Comparison of ENCODE assay signal across 10 cellular contexts in genomic region chr22:46079093-46079860, GRCh38.
DNase-seq lines count a peak whose midpoint lies in the region; ATAC-seq, FAIRE-seq and TF ChIP-seq lines count a peak whose summit lies in the region.
"Had no signal": no experiment of that assay in that cellular context is flagged by ENCODE, and none has a peak within 500 bp of the region (broad histone marks: within the 10 kb centered on the region; RNA-seq: fewer than 3 reads in every experiment).

No MANE protein-coding gene starts in this region.

- no peak for FAIRE-seq in GM12892 (lab: Jason Lieb, UNC)

- peak; percentile 40 for DNase-seq in Right ventricle myocardium superior
- DNase-seq in Right ventricle myocardium inferior (ENCODE audit: missing footprints), result no peak
- no peak for DNase-seq in vagina (ENCODE audit: extremely low spot score in 2 of 2)
- no peak for DNase-seq in GM12892 (ENCODE audit: insufficient read length)
- DNase-seq: activated T-cell treated with anti-CD3 and anti-CD28 coated beads, Interleukin-2, amount 50 U/mL, for 24 hours; naive B cell had no signal

- TF ChIP-seq CTCF in vagina (IDR thresholded peaks at IDR 0.05), result no peak

- ATAC-seq in Right ventricle myocardium superior (ENCODE audit: poor library complexity) (no peak), Right ventricle myocardium inferior (no peak), HG02623 (IDR thresholded peaks at IDR 0.05; ENCODE audit: unreplicated experiment) (no peak), HG02938 (IDR thresholded peaks at IDR 0.05; ENCODE audit: unreplicated experiment) (no peak)

- peak overlapping the region; percentile 94 for H3K27ac ChIP-seq in muscle layer of colon (ENCODE audit: low read depth, low read length)
- H3K27ac ChIP-seq in vagina, result peak overlapping the region; percentile 100

- H3K36me3 ChIP-seq in endocrine pancreas (ENCODE audit: control insufficient read depth, insufficient read depth, low read length) (no peaks in the 10 kb centered on the region), muscle layer of colon (ENCODE audit: insufficient read depth, low read length) (peaks cover 24% of the 10 kb centered on the region), vagina (peaks cover 0 to 3% of the 10 kb centered on the region in 2 donors)

- H3K27me3 ChIP-seq in endocrine pancreas (ENCODE audit: control insufficient read depth, insufficient read depth, low read length), result no peaks in the 10 kb centered on the region
- H3K27me3 ChIP-seq in muscle layer of colon (ENCODE audit: control insufficient read depth in 1 of 2, insufficient read depth in 2 of 2, low read length in 2 of 2), result no peaks in the 10 kb centered on the region
- no peaks in the 10 kb centered on the region for H3K27me3 ChIP-seq in vagina

- no peak for TF ChIP-seq POLR2A in vagina (IDR thresholded peaks at IDR 0.05)
- TF ChIP-seq POLR2A in GM12892 (IDR thresholded peaks at IDR 0.05; ENCODE audit: low read depth, low read length), result no peak

- H3K4me3 ChIP-seq in endocrine pancreas (ENCODE audit: control insufficient read depth, insufficient read depth, low read length) (no peak overlapping the region), muscle layer of colon (ENCODE audit: low read depth in 1 of 2, low read length in 2 of 2) (peak overlapping the region; percentile 3 to 44), vagina (peak overlapping the region; percentile 82 to 95)

- H3K4me1 ChIP-seq in endocrine pancreas (ENCODE audit: control insufficient read depth, insufficient read depth, low read length), result no peaks in the 10 kb centered on the region
- H3K4me1 ChIP-seq in muscle layer of colon (ENCODE audit: insufficient read depth, low read length), result peaks cover 71% of the 10 kb centered on the region
- H3K4me1 ChIP-seq in vagina, result peaks cover 92% of the 10 kb centered on the region

- H3K9me3 ChIP-seq in endocrine pancreas (ENCODE audit: control insufficient read depth, low read length), result no peaks in the 10 kb centered on the region
- H3K9me3 ChIP-seq in muscle layer of colon (ENCODE audit: low read length), result no peaks in the 10 kb centered on the region
- H3K9me3 ChIP-seq in vagina, result no peaks in the 10 kb centered on the region

- intact Hi-C loops in Right ventricle myocardium superior (cut with DNase I), result loop anchor here (5.0 to 10.0 kb wide), 2 partner anchors 33 to 74 kb away; no protein-coding TSS in a partner anchor
- intact Hi-C loops in Right ventricle myocardium inferior (cut with DNase I), result no loop called here
- intact Hi-C loops in vagina (cut with DNase I), result loop anchor here (10.0 kb wide), 1 partner anchor 74 kb away; no protein-coding TSS in a partner anchor

- H3K9ac ChIP-seq in endocrine pancreas (ENCODE audit: control insufficient read depth, insufficient read depth, low read length) (peak overlapping the region; percentile 36), muscle layer of colon (ENCODE audit: low read length) (peak overlapping the region; percentile 98)
